ENCODE assay signal across 8 cellular contexts in genomic region chr22:29030016-29030617, GRCh38. TPM values are rescaled to one million over a fixed set of nuclear protein-coding genes. Genes with fewer than 3 reads are reported as not detected.
DNase-seq lines count a peak whose midpoint lies in the region; ATAC-seq, FAIRE-seq and TF ChIP-seq lines count a peak whose summit lies in the region.

No MANE protein-coding gene starts in this region.

- no peaks in the 10 kb centered on the region for H4K20me1 ChIP-seq in PC-9 (ENCODE audit: insufficient read depth)

- H3K27ac Mint-ChIP-seq in CD8-positive, alpha-beta T cell, result no peak overlapping the region
- H3K27ac Mint-ChIP-seq in activated naive CD4-positive, alpha-beta T cell treated with anti-CD3 and anti-CD28 coated beads, Interleukin-2, amount 10 ng/mL, durations not matched to agents 7 days and 5 days, result no peak overlapping the region

- H3K27me3 ChIP-seq in CD8-positive, alpha-beta T cell (ENCODE audit: insufficient read depth, low read length), result peaks cover 36% of the 10 kb centered on the region
- H3K27me3 ChIP-seq in PC-9 (ENCODE audit: insufficient read depth, low read depth) (no peaks in the 10 kb centered on the region), esophagus (ENCODE audit: control insufficient read depth in 1 of 2, insufficient read depth in 2 of 2, low read length in 2 of 2) (no peaks in the 10 kb centered on the region), pancreas (no peaks in the 10 kb centered on the region)

- WGBS in esophagus, 2 donors, result 18 to 19% methylated on average over 20 of the region's 20 CpGs
- WGBS in pancreas, 2 donors, result 5 to 6% methylated on average over 20 of the region's 20 CpGs

- peaks cover 16% of the 10 kb centered on the region for H3K4me1 ChIP-seq in CD8-positive, alpha-beta T cell (ENCODE audit: insufficient read depth, low read length)
- H3K4me1 ChIP-seq in PC-9 (replicated peaks; ENCODE audit: insufficient read depth) (peaks cover 46% of the 10 kb centered on the region), esophagus (ENCODE audit: control insufficient read depth in 2 of 2, insufficient read depth in 2 of 2, low read length in 1 of 2) (peaks cover 0 to 5% of the 10 kb centered on the region in 2 donors), pancreas (peaks cover 16 to 33% (median 22%) of the 10 kb centered on the region in 3 donors)

- CTCF ChIA-PET in CD8-positive, alpha-beta T cell (lab: Charles Lee), result interaction anchor here (1.8 kb wide), 1 partner anchor 175 kb away, joined by 4 read pairs; no protein-coding TSS in a partner anchor
- CTCF ChIA-PET in PC-9 (lab: Charles Lee), result interaction anchor here (0.7 kb wide), 1 partner anchor 52 kb away, joined by 3 read pairs; no protein-coding TSS in a partner anchor
- CTCF ChIA-PET in activated naive CD4-positive, alpha-beta T cell treated with anti-CD3 and anti-CD28 coated beads, Interleukin-2, amount 10 ng/mL, durations not matched to agents 7 days and 5 days (lab: Charles Lee), result interaction anchor here (1.5 to 2.6 kb wide), 2 partner anchors 11 to 215 kb away, joined by 4 to 8 read pairs; no protein-coding TSS in a partner anchor

- intact Hi-C loops in CD8-positive, alpha-beta T cell (cut with DNase I, micrococcal nuclease), result no loop called here
- intact Hi-C loops in PC-9 (cut with micrococcal nuclease; ENCODE audit: unreplicated experiment), result loop anchor here (2.0 kb wide), 1 partner anchor 53 kb away; no protein-coding TSS in a partner anchor
- intact Hi-C loops in pancreas (cut with DNase I), result no loop called here

- H3K9me3 ChIP-seq in CD8-positive, alpha-beta T cell (ENCODE audit: low read length), result no peaks in the 10 kb centered on the region
- no peaks in the 10 kb centered on the region for H3K9me3 ChIP-seq in PC-9 (ENCODE audit: insufficient read depth, low read depth)
- no peaks in the 10 kb centered on the region for H3K9me3 ChIP-seq in esophagus (ENCODE audit: control insufficient read depth in 2 of 2, insufficient read depth in 1 of 2, low read depth in 1 of 2, low read length in 1 of 2)
- no peaks in the 10 kb centered on the region for H3K9me3 ChIP-seq in pancreas

- H3K4me2 ChIP-seq in PC-9, result peak overlapping the region; percentile 99

- no peak for TF ChIP-seq POLR2A in H54 (IDR thresholded peaks at IDR 0.05; ENCODE audit: low read depth, low read length)

- ATAC-seq in CD8-positive, alpha-beta T cell, result no peak
- peak; percentile 6 to 25 (median 17) for ATAC-seq in pancreas

- H3K4me1 Mint-ChIP-seq in CD8-positive, alpha-beta T cell (ENCODE audit: low read depth), result peaks cover 11% of the 10 kb centered on the region
- H3K4me1 Mint-ChIP-seq in activated naive CD4-positive, alpha-beta T cell treated with anti-CD3 and anti-CD28 coated beads, Interleukin-2, amount 10 ng/mL, durations not matched to agents 7 days and 5 days, result peaks cover 19% of the 10 kb centered on the region

- POLR2A ChIA-PET in CD8-positive, alpha-beta T cell (lab: Charles Lee), result no interaction called here
- POLR2A ChIA-PET in PC-9 (lab: Charles Lee; ENCODE audit: unreplicated experiment), result no interaction called here

- peak overlapping the region; percentile 38 for H3K4me3 Mint-ChIP-seq in CD8-positive, alpha-beta T cell
- H3K4me3 Mint-ChIP-seq in activated naive CD4-positive, alpha-beta T cell treated with anti-CD3 and anti-CD28 coated beads, Interleukin-2, amount 10 ng/mL, durations not matched to agents 7 days and 5 days, result no peak overlapping the region

- no TSS peak for BruUV-seq in PC-9 (replicated peaks; lab: Mats Ljungman, UMichigan)

- peaks cover 24% of the 10 kb centered on the region; the same call in 1 of the 2 replicates for H3K79me2 ChIP-seq in PC-9 (ENCODE audit: low read depth)

- H3K27ac ChIP-seq in CD8-positive, alpha-beta T cell (ENCODE audit: low read depth, low read length), result no peak overlapping the region
- H3K27ac ChIP-seq in PC-9 (peak overlapping the region; percentile 93), esophagus (ENCODE audit: low read depth in 2 of 2, low read length in 1 of 2) (peak overlapping the region; percentile 37 to 39), pancreas (peak overlapping the region; percentile 62 to 89 (median 82))

- no peaks in the 10 kb centered on the region for H3K36me3 ChIP-seq in CD8-positive, alpha-beta T cell (ENCODE audit: insufficient read depth, low read length)
- H3K36me3 ChIP-seq in PC-9 (ENCODE audit: low read depth) (no peaks in the 10 kb centered on the region), esophagus (ENCODE audit: control insufficient read depth in 2 of 2, insufficient read depth in 2 of 2, low read length in 1 of 2) (no peaks in the 10 kb centered on the region), pancreas (no peaks in the 10 kb centered on the region)

- no peak for TF ChIP-seq CTCF in CD8-positive, alpha-beta T cell (IDR thresholded peaks at IDR 0.05)
- peak; percentile 26; the same call in 1 of the 2 replicates for TF ChIP-seq CTCF in PC-9 (conservative IDR thresholded peaks at IDR 0.05)
- no peak for TF ChIP-seq CTCF in pancreas (IDR thresholded peaks at IDR 0.05)

- H3F3A ChIP-seq in PC-9 (ENCODE audit: insufficient read depth, low read depth), result peaks cover 50% of the 10 kb centered on the region

- no peaks in the 10 kb centered on the region for H3K9me2 ChIP-seq in PC-9 (ENCODE audit: insufficient read depth)

- no peaks in the 10 kb centered on the region for H3K36me3 Mint-ChIP-seq in CD8-positive, alpha-beta T cell
- no peaks in the 10 kb centered on the region for H3K36me3 Mint-ChIP-seq in activated naive CD4-positive, alpha-beta T cell treated with anti-CD3 and anti-CD28 coated beads, Interleukin-2, amount 10 ng/mL, durations not matched to agents 7 days and 5 days

- DNase-seq in CD8-positive, alpha-beta T cell, result no peak
- peak; percentile 28 to 85 for DNase-seq in PC-9
- no peak for DNase-seq in pancreas
- DNase-seq in NCI-H2196 (lab: John Stamatoyannopoulos, UW; ENCODE audit: unreplicated experiment), result no peak
- no peak for DNase-seq in DMS79 (lab: John Stamatoyannopoulos, UW)
- no peak for DNase-seq in H54 (ENCODE audit: insufficient read length, low spot score)
- DNase-seq in activated naive CD4-positive, alpha-beta T cell treated with anti-CD3 and anti-CD28 coated beads, Interleukin-2, amount 10 ng/mL, durations not matched to agents 7 days and 5 days, result no peak

- peak overlapping the region; percentile 7; the same call in 1 of the 2 replicates for H2AFZ ChIP-seq in PC-9

- H3K27me3 Mint-ChIP-seq in CD8-positive, alpha-beta T cell (ENCODE audit: low read depth), result peaks cover 66% of the 10 kb centered on the region
- H3K27me3 Mint-ChIP-seq in activated naive CD4-positive, alpha-beta T cell treated with anti-CD3 and anti-CD28 coated beads, Interleukin-2, amount 10 ng/mL, durations not matched to agents 7 days and 5 days, result peaks cover 84% of the 10 kb centered on the region

- H3K9me3 Mint-ChIP-seq in CD8-positive, alpha-beta T cell, result no peaks in the 10 kb centered on the region
- no peaks in the 10 kb centered on the region for H3K9me3 Mint-ChIP-seq in activated naive CD4-positive, alpha-beta T cell treated with anti-CD3 and anti-CD28 coated beads, Interleukin-2, amount 10 ng/mL, durations not matched to agents 7 days and 5 days

- H3K4me3 ChIP-seq in CD8-positive, alpha-beta T cell (ENCODE audit: low read depth, low read length), result no peak overlapping the region
- H3K4me3 ChIP-seq in PC-9 (peak overlapping the region; percentile 74), esophagus (ENCODE audit: low read depth in 1 of 2, low read length in 2 of 2) (peak overlapping the region; percentile 33 to 47), pancreas (peak overlapping the region in 3 of 4 donors; percentile 25 to 44 (median 43))

- no peak for FAIRE-seq in pancreas (lab: Jason Lieb, UNC)
- FAIRE-seq in H54 (lab: Jason Lieb, UNC), result no peak

RNA-seq across cellular contexts. Expression of gene C22orf31, which starts 31.5 kb away (rescaled TPM):
- not detected for total RNA-seq in CD8-positive, alpha-beta T cell
- total RNA-seq in PC-9 (2021), result not detected in 2 replicates
- polyA plus RNA-seq in esophagus, result under 1 TPM; 0.13 to 0.26 TPM
- total RNA-seq in pancreas, result not detected
- polyA plus RNA-seq in pancreas, result under 1 TPM in 1 of 2 donors, not detected in 1; 0.16 TPM

RNA-seq across cellular contexts. Expression of gene KREMEN1, which starts 42.7 kb away (rescaled TPM):
- not detected for total RNA-seq in CD8-positive, alpha-beta T cell
- total RNA-seq in PC-9 (2021), result 4.6 and 6.1 TPM in 2 replicates
- polyA plus RNA-seq in esophagus, result 10 to 100 TPM; 29.1 to 31.4 TPM
- 1 to 10 TPM; 3.3 to 8.7 (median 4.6) TPM for total RNA-seq in pancreas
- 1 to 10 TPM; 3.6 to 4.0 TPM for polyA plus RNA-seq in pancreas

Comparison
In these comparisons a context has a peak if more than half of its experiments do, and no peak if none do; other contexts are left out.
1. DNase-seq: peak in PC-9 (2 of 2); none in CD8-positive, alpha-beta T cell (0 of 7), pancreas (0 of 6), NCI-H2196 (single experiment), DMS79 (single experiment), H54 (single experiment) and activated naive CD4-positive, alpha-beta T cell treated with anti-CD3 and anti-CD28 coated beads, Interleukin-2, amount 10 ng/mL, durations not matched to agents 7 days and 5 days (single experiment).